ENCODE assay signal across 8 cellular contexts in the genomic region with DNA sequence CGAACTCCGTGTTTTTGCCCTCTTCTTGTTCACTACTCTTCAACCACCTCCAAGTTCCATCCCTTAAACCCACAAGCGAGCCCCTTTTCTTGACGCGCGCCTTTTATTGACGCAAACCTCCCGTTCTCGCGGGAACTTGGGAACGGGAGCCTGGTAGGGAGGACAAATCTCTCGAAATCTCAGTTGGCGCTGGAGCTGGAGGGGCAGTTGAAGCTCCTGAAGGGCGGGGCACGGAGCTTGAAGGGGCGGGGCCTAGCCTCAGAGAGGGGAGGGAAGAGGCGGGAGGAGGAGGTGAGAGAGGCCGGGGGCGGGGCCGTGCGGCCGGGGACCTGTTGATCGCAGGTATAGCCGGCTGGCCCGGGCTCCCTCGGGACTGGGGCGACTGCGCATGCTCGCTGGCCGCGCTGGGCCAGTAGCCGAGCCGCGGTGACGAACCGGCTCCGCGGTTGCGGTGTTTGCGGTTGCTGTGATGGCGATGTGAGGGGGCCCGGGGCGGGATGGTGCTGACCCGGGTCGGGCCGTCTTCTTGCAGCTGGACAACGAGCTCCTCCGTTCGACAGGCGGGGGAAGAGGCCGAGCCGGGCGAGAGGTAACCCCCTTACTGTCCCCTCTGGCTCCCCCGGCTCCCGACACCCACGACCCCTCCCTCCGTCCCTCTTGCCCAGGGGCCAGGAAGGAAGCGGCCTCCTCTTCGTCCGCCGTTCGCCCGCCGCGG. TPM values are rescaled to one million over a fixed set of nuclear protein-coding genes. Genes with fewer than 3 reads are reported as not detected.
A peak's percentile ranks its signal among the peaks of the same experiment; 100 is the strongest.
DNase-seq lines count a peak whose midpoint lies in the region; ATAC-seq and FAIRE-seq lines count a peak whose summit lies in the region.

A gene (plus strand): TSS at position 395 of the 715 bp plus-strand sequence. CDS start 14,835 bp downstream, outside the sequence.

- no peaks in the 10 kb centered on the region for H3K27me3 Mint-ChIP-seq in naive B cell
- H3K27me3 Mint-ChIP-seq in stimulated activated memory B cell treated with anti-CD40 and anti-IgM and Interleukin-4, amounts not matched to agents 10 μg/mL and 1 μg/mL and 100 μg/mL, for 72 hours = no peaks in the 10 kb centered on the region

- ATAC-seq in GM21723 (IDR thresholded peaks at IDR 0.05; ENCODE audit: unreplicated experiment) (peak; percentile 86), naive B cell (ENCODE audit: low read depth in 2 of 2) (peak; percentile 90)
- peak; percentile 99 for ATAC-seq in stimulated activated memory B cell treated with anti-CD40 and anti-IgM and Interleukin-4, amounts not matched to agents 10 μg/mL and 1 μg/mL and 100 μg/mL, for 72 hours

- peaks cover 0 to 9% of the 10 kb centered on the region in 2 donors for H3K36me3 Mint-ChIP-seq in naive B cell
- peaks cover 1% of the 10 kb centered on the region for H3K36me3 Mint-ChIP-seq in stimulated activated memory B cell treated with anti-CD40 and anti-IgM and Interleukin-4, amounts not matched to agents 10 μg/mL and 1 μg/mL and 100 μg/mL, for 72 hours

- H3K27ac Mint-ChIP-seq in naive B cell = peak within 1 kb of the TSS; percentile 88 to 98 (median 95)
- peak within 1 kb of the TSS; percentile 85 for H3K27ac Mint-ChIP-seq in stimulated activated memory B cell treated with anti-CD40 and anti-IgM and Interleukin-4, amounts not matched to agents 10 μg/mL and 1 μg/mL and 100 μg/mL, for 72 hours

- FAIRE-seq in RCC 7860 (lab: Jason Lieb, UNC) = peak; percentile 86

- H3K9me3 Mint-ChIP-seq in naive B cell = no peaks in the 10 kb centered on the region
- H3K9me3 Mint-ChIP-seq in stimulated activated memory B cell treated with anti-CD40 and anti-IgM and Interleukin-4, amounts not matched to agents 10 μg/mL and 1 μg/mL and 100 μg/mL, for 72 hours = no peaks in the 10 kb centered on the region

- peak within 1 kb of the TSS; percentile 89 to 100 (median 96) for H3K4me3 Mint-ChIP-seq in naive B cell
- peak within 1 kb of the TSS; percentile 86 for H3K4me3 Mint-ChIP-seq in stimulated activated memory B cell treated with anti-CD40 and anti-IgM and Interleukin-4, amounts not matched to agents 10 μg/mL and 1 μg/mL and 100 μg/mL, for 72 hours

- H3K4me1 Mint-ChIP-seq in naive B cell = peaks cover 9 to 24% (median 21%) of the 10 kb centered on the region in 3 donors
- peaks cover 27% of the 10 kb centered on the region for H3K4me1 Mint-ChIP-seq in stimulated activated memory B cell treated with anti-CD40 and anti-IgM and Interleukin-4, amounts not matched to agents 10 μg/mL and 1 μg/mL and 100 μg/mL, for 72 hours

- peak; percentile 98 for DNase-seq in DMS53 treated with DMSO at 0.1 percent for 48 hours (lab: John Stamatoyannopoulos, UW; ENCODE audit: unreplicated experiment)
- DNase-seq in KG1 (lab: John Stamatoyannopoulos, UW) = peak; percentile 90
- peak; percentile 94 for DNase-seq in RCC 7860 (ENCODE audit: low spot score)
- peak; percentile 84 to 89 for DNase-seq in activated T-helper 1 cell treated with anti-CD3 and anti-CD28 coated beads, Interleukin-2, amount 50 U/mL, for 16 hours (ENCODE audit: low read depth in 1 of 2, low spot score in 1 of 2)
- DNase-seq in fibroblast of gingiva (ENCODE audit: low read depth) = peak; percentile 97
- DNase-seq in naive B cell = peak; percentile 93

RNA-seq across cellular contexts. Expression of the gene that starts here (rescaled TPM):
- 1 to 10 TPM; 3.2 to 9.8 (median 7.9) TPM for polyA plus RNA-seq in naive B cell (ENCODE audit: low read depth in 6 of 6)

Comparison
In these comparisons a context has a peak if more than half of its experiments do, and no peak if none do; other contexts are left out.
1. Peak in every context shown above with its lines: DNase-seq and ATAC-seq.